In genomic region chr12:124032265-124032886, GRCh38 we compare ENCODE assay signal across 9 cellular contexts. TPM values are rescaled to one million over a fixed set of nuclear protein-coding genes. Genes with fewer than 3 reads are reported as not detected.
DNase-seq lines count a peak whose midpoint lies in the region; ATAC-seq, FAIRE-seq and TF ChIP-seq lines count a peak whose summit lies in the region.
"Had no signal": no experiment of that assay in that cellular context is flagged by ENCODE, and none has a peak within 500 bp of the region (broad histone marks: within the 10 kb centered on the region; RNA-seq: fewer than 3 reads in every experiment).

No MANE protein-coding gene starts in this region.

- peak; percentile 52 to 61 for ATAC-seq in activated naive CD4-positive, alpha-beta T cell treated with anti-CD3 and anti-CD28 coated beads, Interleukin-2, amount 50 U/mL, for 72 hours
- no peak for ATAC-seq in activated CD4-positive, CD25-positive, alpha-beta regulatory T cell treated with anti-CD3 and anti-CD28 coated beads, Interleukin-2, amount 50 U/mL, for 24 hours
- ATAC-seq: effector memory CD8-positive, alpha-beta T cell had no signal

- no peaks in the 10 kb centered on the region for H3K9me3 Mint-ChIP-seq in activated naive CD4-positive, alpha-beta T cell treated with anti-CD3 and anti-CD28 coated beads, Interleukin-2, amount 50 U/mL, for 72 hours
- H3K9me3 Mint-ChIP-seq in osteocyte (ENCODE audit: unreplicated experiment) = no peaks in the 10 kb centered on the region
- H3K9me3 Mint-ChIP-seq: effector memory CD8-positive, alpha-beta T cell had no signal

- H3K4me1 Mint-ChIP-seq in osteocyte (ENCODE audit: unreplicated experiment) = peaks cover 55% of the 10 kb centered on the region

- H3K4me3 ChIP-seq in LNCaP clone FGC (ENCODE audit: low read depth, low read length) = no peak overlapping the region

- H3K27ac Mint-ChIP-seq in activated naive CD4-positive, alpha-beta T cell treated with anti-CD3 and anti-CD28 coated beads, Interleukin-2, amount 50 U/mL, for 72 hours = no peak overlapping the region
- H3K27ac Mint-ChIP-seq in osteocyte (ENCODE audit: unreplicated experiment) = no peak overlapping the region
- H3K27ac Mint-ChIP-seq: effector memory CD8-positive, alpha-beta T cell had no signal

- TF ChIP-seq CTCF in LNCaP clone FGC (IDR thresholded peaks at IDR 0.05; ENCODE audit: control insufficient read depth, extremely low read depth, insufficient read depth) = peak; percentile 77
- peak; percentile 92 for TF ChIP-seq CTCF in osteocyte (IDR thresholded peaks at IDR 0.05)

- H3K27me3 Mint-ChIP-seq in osteocyte (ENCODE audit: unreplicated experiment) = no peaks in the 10 kb centered on the region

- no peaks in the 10 kb centered on the region for H3K36me3 Mint-ChIP-seq in activated naive CD4-positive, alpha-beta T cell treated with anti-CD3 and anti-CD28 coated beads, Interleukin-2, amount 50 U/mL, for 72 hours
- H3K36me3 Mint-ChIP-seq in osteocyte (ENCODE audit: unreplicated experiment) = no peaks in the 10 kb centered on the region

- peak; percentile 79 for FAIRE-seq in TTC549 (lab: Jason Lieb, UNC)

- H3K4me3 Mint-ChIP-seq in osteocyte (ENCODE audit: unreplicated experiment) = no peak overlapping the region
- H3K4me3 Mint-ChIP-seq: effector memory CD8-positive, alpha-beta T cell had no signal

- no peak for DNase-seq in activated naive CD4-positive, alpha-beta T cell treated with anti-CD3 and anti-CD28 coated beads, Interleukin-2, amount 50 U/mL, for 72 hours (ENCODE audit: low spot score in 2 of 2)
- DNase-seq in activated naive CD4-positive, alpha-beta T cell (lab: John Stamatoyannopoulos, UW) = no peak
- DNase-seq in LNCaP clone FGC (ENCODE audit: low read depth) (no peak), foreskin melanocyte (peak; percentile 44), osteocyte (ENCODE audit: extremely low spot score, unreplicated experiment) (no peak)
- no peak for DNase-seq in activated effector memory CD4-positive, alpha-beta T cell treated with Interleukin-2 at 50 U/mL for 16 hours

RNA-seq across cellular contexts. Expression of gene ZNF664, which starts 59.4 kb away (rescaled TPM):
- 10 to 100 TPM; 30.5 to 51.1 TPM for total RNA-seq in activated naive CD4-positive, alpha-beta T cell treated with anti-CD3 and anti-CD28 coated beads, Interleukin-2, amount 50 U/mL, for 72 hours
- 133 and 134 TPM in 2 replicates for total RNA-seq in osteocyte

RNA-seq across cellular contexts. Expression of gene CCDC92, which starts 59.7 kb away (rescaled TPM):
- 10 to 100 TPM in 1 of 2 donors, 1 to 10 TPM in 1; 2.6 to 13.7 TPM for total RNA-seq in activated naive CD4-positive, alpha-beta T cell treated with anti-CD3 and anti-CD28 coated beads, Interleukin-2, amount 50 U/mL, for 72 hours
- total RNA-seq in osteocyte = 52.6 and 55.1 TPM in 2 replicates

Comparison
In these comparisons a context has a peak if more than half of its experiments do, and no peak if none do; other contexts are left out.
1. ATAC-seq: peak in activated naive CD4-positive, alpha-beta T cell treated with anti-CD3 and anti-CD28 coated beads, Interleukin-2, amount 50 U/mL, for 72 hours (2 of 2); none in activated CD4-positive, CD25-positive, alpha-beta regulatory T cell treated with anti-CD3 and anti-CD28 coated beads, Interleukin-2, amount 50 U/mL, for 24 hours (0 of 2).